In genomic region chr14:33700052-33700451, GRCh38 we compare ENCODE assay signal across 14 cellular contexts.
DNase-seq lines count a peak whose midpoint lies in the region; ATAC-seq, FAIRE-seq and TF ChIP-seq lines count a peak whose summit lies in the region.
"Had no signal": no experiment of that assay in that cellular context is flagged by ENCODE, and none has a peak within 500 bp of the region (broad histone marks: within the 10 kb centered on the region; RNA-seq: fewer than 3 reads in every experiment).

No MANE protein-coding gene starts in this region.

- peak overlapping the region; percentile 26 for H2AFZ ChIP-seq in Karpas-422 (ENCODE audit: low read length)
- no peak overlapping the region for H2AFZ ChIP-seq in trophoblast cell (ENCODE audit: insufficient read depth, low read length, poor library complexity)

- no peak overlapping the region for H3K27ac Mint-ChIP-seq in nephron progenitor cell
- H3K27ac Mint-ChIP-seq: B cell; CD4-positive, alpha-beta T cell had no signal

- H2BK5ac ChIP-seq in trophoblast cell (ENCODE audit: low read depth, low read length, poor library complexity): no peak overlapping the region

- CTCF ChIA-PET in A549 (lab: Yijun Ruan, JAX): no interaction called here

- no peaks in the 10 kb centered on the region for H3K9me3 Mint-ChIP-seq in nephron progenitor cell
- H3K9me3 Mint-ChIP-seq: CD4-positive, alpha-beta T cell had no signal

- H3K4me3 Mint-ChIP-seq in nephron progenitor cell: no peak overlapping the region
- H3K4me3 Mint-ChIP-seq: B cell; CD4-positive, alpha-beta T cell had no signal

- H3K4me1 Mint-ChIP-seq in nephron progenitor cell: peaks cover 25% of the 10 kb centered on the region
- H3K4me1 Mint-ChIP-seq: B cell had no signal

- no peak for TF ChIP-seq EP300 in A549 (IDR thresholded peaks at IDR 0.05)

- no peak for TF ChIP-seq POLR2A in A549 (IDR thresholded peaks at IDR 0.05; ENCODE audit: low read length)

- DNase-seq in A549 (ENCODE audit: low read depth in 1 of 2, low spot score in 1 of 2): no peak
- DNase-seq in Karpas-422: peak; percentile 59
- DNase-seq in dorsolateral prefrontal cortex: no peak
- no peak for DNase-seq in trophoblast cell
- DNase-seq in nephron progenitor cell: no peak
- no peak for DNase-seq in SHP77 (lab: John Stamatoyannopoulos, UW)
- DNase-seq in activated T-cell treated with anti-CD3 and anti-CD28 coated beads, Interleukin-2, amount 50 U/mL, for 1 hour: no peak
- DNase-seq: Calu3; CD4-positive, alpha-beta T cell; DMS 273 treated with DMSO at 0.1 percent for 48 hours; H7 had no signal

- no peak overlapping the region for H4K8ac ChIP-seq in trophoblast cell (ENCODE audit: low read depth, low read length)

- H3K4me2 ChIP-seq in A549: no peak overlapping the region
- peak overlapping the region; percentile 40 for H3K4me2 ChIP-seq in Karpas-422 (ENCODE audit: low read depth, low read length, poor library complexity, severe bottlenecking)
- H3K4me2 ChIP-seq in trophoblast cell (ENCODE audit: low read length): no peak overlapping the region

- H3K9me3 ChIP-seq in A549 (no peaks in the 10 kb centered on the region), Karpas-422 (ENCODE audit: low read length) (no peaks in the 10 kb centered on the region), trophoblast cell (ENCODE audit: insufficient read depth, low read depth, low read length) (no peaks in the 10 kb centered on the region)

- H2AK5ac ChIP-seq in trophoblast cell (ENCODE audit: low read length): no peak overlapping the region

- H3K27me3 ChIP-seq in Karpas-422 (ENCODE audit: low read length) (no peaks in the 10 kb centered on the region), dorsolateral prefrontal cortex (no peaks in the 10 kb centered on the region), trophoblast cell (ENCODE audit: insufficient read depth, low read length) (no peaks in the 10 kb centered on the region)

- TF ChIP-seq CTCF in A549 (IDR thresholded peaks at IDR 0.05) (no peak), dorsolateral prefrontal cortex (IDR thresholded peaks at IDR 0.05 in 54 of 56, conservative IDR thresholded peaks at IDR 0.05 in 2 of 56; ENCODE audit: low read depth in 1 of 56, partially characterized antibody in 56 of 56) (no peak), nephron progenitor cell (IDR thresholded peaks at IDR 0.05) (no peak)

- H3K9ac ChIP-seq in Karpas-422 (ENCODE audit: low read length) (peak overlapping the region; percentile 2; the same call in 1 of the 2 replicates), trophoblast cell (ENCODE audit: low read length) (no peak overlapping the region)

- no peaks in the 10 kb centered on the region for H4K20me1 ChIP-seq in Karpas-422 (ENCODE audit: insufficient read depth, low read depth, low read length)

- POLR2A ChIA-PET in A549 (lab: Yijun Ruan, JAX): no interaction called here

- H3K14ac ChIP-seq in trophoblast cell (ENCODE audit: low read length): no peak overlapping the region

- no peak for FAIRE-seq in A549 (lab: Jason Lieb, UNC)
- FAIRE-seq: GM18507 had no signal

- H3K4me1 ChIP-seq in A549: no peaks in the 10 kb centered on the region
- H3K4me1 ChIP-seq in Karpas-422 (ENCODE audit: low read length): peaks cover 80% of the 10 kb centered on the region
- H3K4me1 ChIP-seq in trophoblast cell (ENCODE audit: control insufficient read depth in 1 of 2, insufficient read depth in 2 of 2, low read length in 2 of 2): no peaks in the 10 kb centered on the region

- H4K91ac ChIP-seq in trophoblast cell (ENCODE audit: low read depth, low read length): no peak overlapping the region

- no peak overlapping the region for H3K4ac ChIP-seq in trophoblast cell (ENCODE audit: low read depth, low read length)

- H3K36me3 ChIP-seq in Karpas-422 (ENCODE audit: insufficient read depth, low read length) (0 out of 2 replicates have a peak, but pooled peaks cover 6% of the 10 kb centered on the region), trophoblast cell (ENCODE audit: control insufficient read depth in 1 of 2, insufficient read depth in 2 of 2, low read length in 2 of 2) (no peaks in the 10 kb centered on the region)

- no peak overlapping the region for H2BK120ac ChIP-seq in trophoblast cell (ENCODE audit: insufficient read depth, low read length, poor library complexity)

- no peak overlapping the region for H3K18ac ChIP-seq in trophoblast cell (ENCODE audit: low read length)

- H3K9me2 ChIP-seq in Karpas-422 (replicated peaks; ENCODE audit: insufficient read depth, low read length): 0 out of 2 replicates have a peak, but pooled peaks cover under 1% of the 10 kb centered on the region

- no peak overlapping the region for H3K27ac ChIP-seq in A549
- peak overlapping the region; percentile 13; the same call in 1 of the 2 replicates for H3K27ac ChIP-seq in Karpas-422 (ENCODE audit: low read length)
- peak overlapping the region in 45 of 59 donors; percentile 9 to 86 (median 55) for H3K27ac ChIP-seq in dorsolateral prefrontal cortex
- H3K27ac ChIP-seq in trophoblast cell (ENCODE audit: low read depth, low read length): no peak overlapping the region
- H3K27ac ChIP-seq: HL-60 had no signal

- peak overlapping the region; percentile 78 for H3K23ac ChIP-seq in trophoblast cell (ENCODE audit: low read length)

- intact Hi-C loops in dorsolateral prefrontal cortex (cut with DNase I): no loop called here

- H3K79me2 ChIP-seq in Karpas-422 (ENCODE audit: low read length) (no peaks in the 10 kb centered on the region), trophoblast cell (ENCODE audit: control insufficient read depth, insufficient read depth, low read length, poor library complexity) (no peaks in the 10 kb centered on the region)

- no peaks in the 10 kb centered on the region for H3K36me3 Mint-ChIP-seq in nephron progenitor cell (ENCODE audit: low read depth)

- no peak overlapping the region for H3K4me3 ChIP-seq in A549
- no peak overlapping the region for H3K4me3 ChIP-seq in Karpas-422 (ENCODE audit: low read length)
- H3K4me3 ChIP-seq in dorsolateral prefrontal cortex: no peak overlapping the region
- no peak overlapping the region for H3K4me3 ChIP-seq in trophoblast cell (ENCODE audit: low read depth, low read length)

- H2BK12ac ChIP-seq in trophoblast cell (ENCODE audit: low read length): no peak overlapping the region

- H3K27me3 Mint-ChIP-seq in nephron progenitor cell (ENCODE audit: low read depth, poor library complexity): no peaks in the 10 kb centered on the region

- WGBS in A549 (ENCODE audit: missing lambda C conversion rate): 10% methylated on average over 6 of the region's 6 CpGs
- no CpG with 5 or more reads among the region's 6 CpGs for WGBS in trophoblast cell (ENCODE audit: extremely low coverage, insufficient coverage, insufficient read length)

- no peak for TF ChIP-seq RAD21 in A549 (conservative IDR thresholded peaks at IDR 0.05 in 1 of 2, IDR thresholded peaks at IDR 0.05 in 1 of 2)

- no peaks in the 10 kb centered on the region for H3K79me1 ChIP-seq in trophoblast cell (ENCODE audit: low read length)

- no peak overlapping the region for H4K12ac ChIP-seq in trophoblast cell (ENCODE audit: low read depth, low read length)

- no peak for ATAC-seq in A549

TF ChIP-seq in A549, 52 proteins besides CTCF, POLR2A, EP300 and RAD21:
- no peak for TF ChIP-seq SREBF2 (IDR thresholded peaks at IDR 0.05)
- peak; percentile 39 for TF ChIP-seq MAFK (IDR thresholded peaks at IDR 0.05; ENCODE audit: partially characterized antibody)

Comparison
In these comparisons a context has a peak if more than half of its experiments do, and no peak if none do; other contexts are left out.
1. H3K27ac ChIP-seq: peak in Karpas-422 (single experiment) and dorsolateral prefrontal cortex (45 of 59); none in A549 (0 of 2) and trophoblast cell (single experiment).